Comparison of ENCODE assay signal across 1 cellular context in genomic region chr12:46174061-46174662, GRCh38.
TF ChIP-seq lines count a peak whose summit lies in the region.

No MANE protein-coding gene starts in this region.

TF ChIP-seq in HEK293, 187 proteins besides CTCF, POLR2A, EP300 and RAD21 (continued from another document):
- no peak for TF ChIP-seq ZBTB44 (tag by site-specific recombination; IDR thresholded peaks at IDR 0.05)
- TF ChIP-seq HOXD13 (CRISPR knock-in tag; IDR thresholded peaks at IDR 0.05; ENCODE audit: borderline replicate concordance): no peak
